In genomic region chr14:64910847-64911495, GRCh38 we compare ENCODE assay signal across 8 cellular contexts. TPM values are rescaled to one million over a fixed set of nuclear protein-coding genes. Genes with fewer than 3 reads are reported as not detected.
A peak's percentile ranks its signal among the peaks of the same experiment; 100 is the strongest.
DNase-seq lines count a peak whose midpoint lies in the region; ATAC-seq, FAIRE-seq and TF ChIP-seq lines count a peak whose summit lies in the region.

No MANE protein-coding gene starts in this region.

- CTCF ChIA-PET in A549 (lab: Yijun Ruan, JAX) = interaction anchor here (0.6 to 2.6 kb wide), 41 partner anchors 8 to 567 kb away, joined by 3 to 36 read pairs (median 4); no protein-coding TSS in a partner anchor

- peak; percentile 30 to 60 for DNase-seq in A549 (ENCODE audit: low read depth in 1 of 2, low spot score in 1 of 2)
- DNase-seq in GM23248 = peak; percentile 78
- DNase-seq in Peyer's patch = no peak
- peak; percentile 59 for DNase-seq in fibroblast of the aortic adventitia (ENCODE audit: low read depth)
- no peak for DNase-seq in C1 segment of cervical spinal cord (lab: John Stamatoyannopoulos, UW)
- no peak for DNase-seq in mucosa of gallbladder (ENCODE audit: low spot score)

- H3K27ac ChIP-seq in A549 (peak overlapping the region in 1 of 2 experiments; percentile 37; a peak in 1 of 6 replicates), GM23248 (no peak overlapping the region), Peyer's patch (no peak overlapping the region)

- H3K27me3 ChIP-seq in GM23248 (replicated peaks; ENCODE audit: insufficient read depth) (peaks cover 14% of the 10 kb centered on the region; the same call in 1 of the 2 replicates), Peyer's patch (no peaks in the 10 kb centered on the region)

- no peaks in the 10 kb centered on the region for H4K20me1 ChIP-seq in GM23248 (ENCODE audit: insufficient read depth)

- TF ChIP-seq RAD21 in A549 (conservative IDR thresholded peaks at IDR 0.05 in 1 of 2, IDR thresholded peaks at IDR 0.05 in 1 of 2) = peak; percentile 58 to 69

- TF ChIP-seq POLR2A in A549 (IDR thresholded peaks at IDR 0.05; ENCODE audit: low read length) = no peak
- no peak for TF ChIP-seq POLR2A in Peyer's patch (IDR thresholded peaks at IDR 0.05)

- FAIRE-seq in A549 (lab: Jason Lieb, UNC) = no peak

- no peak overlapping the region for H3K4me3 ChIP-seq in A549
- no peak overlapping the region for H3K4me3 ChIP-seq in GM23248
- H3K4me3 ChIP-seq in Peyer's patch = no peak overlapping the region
- no peak overlapping the region for H3K4me3 ChIP-seq in fibroblast of the aortic adventitia (ENCODE audit: low read depth, low read length)

- under 1% methylated on average over 3 of the region's 3 CpGs for WGBS in A549 (ENCODE audit: missing lambda C conversion rate)
- WGBS in GM23248 (ENCODE audit: low coverage in 1 of 2, low lambda C conversion rate in 2 of 2, missing lambda C conversion rate in 2 of 2), 2 experiments = 4 to 8% methylated on average over 3 of the region's 3 CpGs

- no peaks in the 10 kb centered on the region for H3K9me3 ChIP-seq in A549
- no peaks in the 10 kb centered on the region for H3K9me3 ChIP-seq in GM23248 (ENCODE audit: low read depth)
- no peaks in the 10 kb centered on the region for H3K9me3 ChIP-seq in Peyer's patch

- no peak overlapping the region for H3K9ac ChIP-seq in GM23248

- H3K9me2 ChIP-seq in GM23248 (ENCODE audit: insufficient read depth) = peaks cover 4% of the 10 kb centered on the region; the same call in 1 of the 2 replicates

- ATAC-seq in A549 (peak in 1 of 2 experiments; percentile 19; a peak in 1 of 6 replicates), HG03571 (IDR thresholded peaks at IDR 0.05; ENCODE audit: unreplicated experiment) (no peak), GM18868 (IDR thresholded peaks at IDR 0.05; ENCODE audit: unreplicated experiment) (no peak)

- H3K36me3 ChIP-seq in GM23248 (ENCODE audit: low read depth) = no peaks in the 10 kb centered on the region
- no peaks in the 10 kb centered on the region for H3K36me3 ChIP-seq in Peyer's patch

- H3K79me2 ChIP-seq in GM23248 (ENCODE audit: insufficient read depth) = peaks cover 16% of the 10 kb centered on the region

- H3K4me1 ChIP-seq in A549 = peaks cover 8% of the 10 kb centered on the region
- peaks cover 13% of the 10 kb centered on the region for H3K4me1 ChIP-seq in GM23248 (ENCODE audit: insufficient read depth)
- peaks cover 0 to 11% (median 5%) of the 10 kb centered on the region in 4 donors for H3K4me1 ChIP-seq in Peyer's patch

- TF ChIP-seq EP300 in A549 (IDR thresholded peaks at IDR 0.05) = no peak

- H2AFZ ChIP-seq in GM23248 = no peak overlapping the region

- peaks cover 9% of the 10 kb centered on the region for H3F3A ChIP-seq in GM23248 (ENCODE audit: insufficient read depth)

- POLR2A ChIA-PET in A549 (lab: Yijun Ruan, JAX) = interaction anchor here (1.6 kb wide), 1 partner anchor 371 kb away, joined by 4 read pairs; the partner anchor contains the start of gene HSPA2

- TF ChIP-seq CTCF in A549 (IDR thresholded peaks at IDR 0.05) (peak; percentile 74), Peyer's patch (IDR thresholded peaks at IDR 0.05) (peak in 5 of 6 experiments; percentile 13 to 48 (median 43)), fibroblast of the aortic adventitia (IDR thresholded peaks at IDR 0.05; ENCODE audit: insufficient read depth, low read length) (peak; percentile 84)

- in situ Hi-C loops in GM23248 (cut with MboI) = no loop called here

- H3K4me2 ChIP-seq in A549 = peak overlapping the region; percentile 47
- no peak overlapping the region for H3K4me2 ChIP-seq in GM23248 (ENCODE audit: unreplicated experiment)

TF ChIP-seq in A549, 52 proteins besides CTCF, POLR2A, EP300 and RAD21:
- TF ChIP-seq NFE2L2 (conservative IDR thresholded peaks at IDR 0.05; ENCODE audit: low read length) (no peak), SMC3 (IDR thresholded peaks at IDR 0.05) (peak; percentile 64)

RNA-seq across cellular contexts. Expression of gene CHURC1, which starts 3.3 kb away (rescaled TPM):
- polyA plus RNA-seq in A549 (2011; rRNA removed) = 115 and 153 TPM in 2 replicates
- 55.8 and 84.0 TPM in 2 replicates for polyA plus RNA-seq in A549 (2012; cell fraction: cytosol; rRNA removed)
- 20.0 and 40.9 TPM in 2 replicates for polyA plus RNA-seq in A549 (2012; cell fraction: nucleus; rRNA removed)
- polyA plus RNA-seq in A549 (2017; fragmentation: RNase III; extraction: RNeasy Plus Mini Kit Qiagen cat#74134 plus additional on column Dnase treatment) = 150 to 151 TPM (median 151 TPM) in 3 replicates
- 26.9 and 35.6 TPM in 2 replicates for polyA minus RNA-seq in A549 (2011; rRNA and poly(A)+ RNA removed)
- total RNA-seq in GM23248 (2014; rRNA removed; shearing (Covaris generic)) = 69.1 and 74.5 TPM in 2 replicates
- 152 and 162 TPM in 2 replicates for polyA plus RNA-seq in GM23248 (2016; fragmentation: Nextera tagmentation; extraction: Ambion mirVana)
- total RNA-seq in Peyer's patch = 10 to 100 TPM; 51.2 to 72.3 (median 69.7) TPM
- 85.4 and 380 TPM in 2 replicates for total RNA-seq in fibroblast of the aortic adventitia (ENCODE audit: low replicate concordance)
- 58.7 TPM for total RNA-seq in mucosa of gallbladder

RNA-seq across cellular contexts. Expression of gene SPTB, which starts 31.3 kb away (rescaled TPM):
- 0.24 and 0.27 TPM in 2 replicates for polyA plus RNA-seq in A549 (2011; rRNA removed)
- 0.26 and 0.33 TPM in 2 replicates for polyA plus RNA-seq in A549 (2012; cell fraction: cytosol; rRNA removed)
- 0.70 and 0.91 TPM in 2 replicates for polyA plus RNA-seq in A549 (2012; cell fraction: nucleus; rRNA removed)
- polyA plus RNA-seq in A549 (2017; fragmentation: RNase III; extraction: RNeasy Plus Mini Kit Qiagen cat#74134 plus additional on column Dnase treatment) = 1.4 to 2.1 TPM (median 1.9 TPM) in 3 replicates
- polyA minus RNA-seq in A549 (2011; rRNA and poly(A)+ RNA removed) = 0.17 and 1.2 TPM in 2 replicates
- 0.11 and 0.51 TPM in 2 replicates for total RNA-seq in GM23248 (2014; rRNA removed; shearing (Covaris generic))
- 0.06 TPM in 1 of 2 replicates, not detected in the other for polyA plus RNA-seq in GM23248 (2016; fragmentation: Nextera tagmentation; extraction: Ambion mirVana)
- total RNA-seq in Peyer's patch = 1 to 10 TPM in 1 of 4 donors, under 1 TPM in 2, not detected in 1; 0.57 to 2.5 (median 0.94) TPM
- under 0.01 TPM in 1 of 2 replicates, not detected in the other for total RNA-seq in fibroblast of the aortic adventitia (ENCODE audit: low replicate concordance)
- 3.1 TPM for total RNA-seq in mucosa of gallbladder

RNA-seq across cellular contexts. Expression of gene GPX2, which starts 31.6 kb away (rescaled TPM):
- 876 and 1,354 TPM in 2 replicates for polyA plus RNA-seq in A549 (2011; rRNA removed)
- polyA plus RNA-seq in A549 (2012; cell fraction: cytosol; rRNA removed) = 542 and 601 TPM in 2 replicates
- polyA plus RNA-seq in A549 (2012; cell fraction: nucleus; rRNA removed) = 223 and 234 TPM in 2 replicates
- polyA plus RNA-seq in A549 (2017; fragmentation: RNase III; extraction: RNeasy Plus Mini Kit Qiagen cat#74134 plus additional on column Dnase treatment) = 302 to 394 TPM (median 382 TPM) in 3 replicates
- 405 and 632 TPM in 2 replicates for polyA minus RNA-seq in A549 (2011; rRNA and poly(A)+ RNA removed)
- total RNA-seq in GM23248 (2014; rRNA removed; shearing (Covaris generic)) = not detected in 2 replicates
- not detected in 2 replicates for polyA plus RNA-seq in GM23248 (2016; fragmentation: Nextera tagmentation; extraction: Ambion mirVana)
- 100 to 1,000 TPM; 115 to 286 (median 143) TPM for total RNA-seq in Peyer's patch
- not detected in 2 replicates for total RNA-seq in fibroblast of the aortic adventitia (ENCODE audit: low replicate concordance)
- total RNA-seq in mucosa of gallbladder = 617 TPM

Comparison
In these comparisons a context has a peak if more than half of its experiments do, and no peak if none do; other contexts are left out.
1. DNase-seq: peak in A549 (2 of 2), GM23248 (single experiment) and fibroblast of the aortic adventitia (single experiment); none in Peyer's patch (0 of 3), C1 segment of cervical spinal cord (0 of 14) and mucosa of gallbladder (single experiment).
2. RNA of gene GPX2, which starts 31.6 kb away (total RNA-seq): 617 TPM in mucosa of gallbladder (single experiment) and 115 to 286 TPM in Peyer's patch; not detected in GM23248 and not detected in fibroblast of the aortic adventitia; every median in the first group is over 100 times any median in the second.
3. Peak in every context shown above with its lines, with median percentiles within 50 percentile points of each other: CTCF ChIP-seq.